In genomic region chr4:24799544-24800272, GRCh38 we compare ENCODE assay signal across 18 cellular contexts. TPM values are rescaled to one million over a fixed set of nuclear protein-coding genes. Genes with fewer than 3 reads are reported as not detected.
A peak's percentile ranks its signal among the peaks of the same experiment; 100 is the strongest.
DNase-seq lines count a peak whose midpoint lies in the region.
"Had no signal": no experiment of that assay in that cellular context is flagged by ENCODE, and none has a peak within 500 bp of the region (broad histone marks: within the 10 kb centered on the region; RNA-seq: fewer than 3 reads in every experiment).

No MANE protein-coding gene starts in this region.

- H3K27ac ChIP-seq in HUES6 (ENCODE audit: low read depth, low read length): no peak overlapping the region
- H3K27ac ChIP-seq in duodenal mucosa (ENCODE audit: low read depth, low read length): no peak overlapping the region
- no peak overlapping the region for H3K27ac ChIP-seq in iPS-20b (ENCODE audit: low read length)

- H3K4me2 ChIP-seq in skeletal muscle satellite cell (ENCODE audit: low read length): peak overlapping the region; percentile 41

- H3K36me3 ChIP-seq in HUES6 (ENCODE audit: control insufficient read depth, insufficient read depth, low read length) (no peaks in the 10 kb centered on the region), duodenal mucosa (ENCODE audit: control insufficient read depth in 1 of 2, insufficient read depth in 2 of 2, low read length in 2 of 2) (no peaks in the 10 kb centered on the region), iPS-20b (ENCODE audit: insufficient read depth, low read depth, low read length) (no peaks in the 10 kb centered on the region), skeletal muscle satellite cell (ENCODE audit: insufficient read depth, low read length) (no peaks in the 10 kb centered on the region)
- H3K36me3 ChIP-seq: BE2C had no signal

- H3K9me3 ChIP-seq in HUES6 (ENCODE audit: control insufficient read depth, insufficient read depth, low read depth, low read length): no peaks in the 10 kb centered on the region
- no peaks in the 10 kb centered on the region for H3K9me3 ChIP-seq in duodenal mucosa (ENCODE audit: control insufficient read depth in 1 of 2, low read length in 2 of 2)
- no peaks in the 10 kb centered on the region for H3K9me3 ChIP-seq in iPS-20b (ENCODE audit: insufficient read depth, low read depth, low read length)
- no peaks in the 10 kb centered on the region for H3K9me3 ChIP-seq in skeletal muscle satellite cell (replicated peaks; ENCODE audit: low read length)
- H3K9me3 ChIP-seq: BE2C had no signal

- no peak for DNase-seq in NCI-H2196 (lab: John Stamatoyannopoulos, UW; ENCODE audit: unreplicated experiment)
- DNase-seq in NCI-H1105 treated with DMSO at 0.1 percent for 48 hours (lab: John Stamatoyannopoulos, UW): no peak
- DNase-seq in NCI-H2107 treated with DMSO at 0.1 percent for 48 hours (lab: John Stamatoyannopoulos, UW; ENCODE audit: unreplicated experiment): no peak
- no peak for DNase-seq in iPS-NIHi7 (ENCODE audit: extremely low spot score)
- DNase-seq: activated CD4-positive, alpha-beta T cell treated with anti-CD3 and anti-CD28 coated beads, Interleukin-2, amount 10 ng/mL, durations not matched to agents 7 days and 5 days; anterior cingulate cortex; BE2C; DND-41; Kasumi-1; NCI-H1694 treated with DMSO at 0.1 percent for 48 hours; RPMI8226; stimulated activated CD4-positive, alpha-beta T cell treated with anti-CD3 and anti-CD28 coated beads, Interleukin-2, amount 100 ng/mL, for 48 hours; T-helper 2 cell had no signal

- H3K4me1 ChIP-seq in HUES6 (ENCODE audit: control insufficient read depth, insufficient read depth, low read length): peaks cover 20% of the 10 kb centered on the region
- no peaks in the 10 kb centered on the region for H3K4me1 ChIP-seq in duodenal mucosa (ENCODE audit: control insufficient read depth in 1 of 2, insufficient read depth in 2 of 2, low read length in 2 of 2)
- peaks cover 16% of the 10 kb centered on the region; the same call in 1 of the 2 replicates for H3K4me1 ChIP-seq in iPS-20b (ENCODE audit: insufficient read depth, low read length)
- peaks cover 22% of the 10 kb centered on the region for H3K4me1 ChIP-seq in skeletal muscle satellite cell (ENCODE audit: control insufficient read depth, insufficient read depth, low read length)
- H3K4me1 ChIP-seq: BE2C had no signal

- peaks cover 80% of the 10 kb centered on the region for H3K27me3 ChIP-seq in HUES6 (ENCODE audit: control insufficient read depth, insufficient read depth, low read length)
- H3K27me3 ChIP-seq in duodenal mucosa (ENCODE audit: control insufficient read depth in 1 of 2, insufficient read depth in 2 of 2, low read length in 2 of 2): peaks cover 27 to 36% of the 10 kb centered on the region in 2 donors
- H3K27me3 ChIP-seq in iPS-20b (ENCODE audit: insufficient read depth, low read length): peaks cover 81% of the 10 kb centered on the region
- peaks cover 74% of the 10 kb centered on the region for H3K27me3 ChIP-seq in skeletal muscle satellite cell (ENCODE audit: control insufficient read depth, insufficient read depth, low read length)
- H3K27me3 ChIP-seq: BE2C had no signal

- H3K4me3 ChIP-seq in HUES6 (ENCODE audit: low read depth, low read length): peak overlapping the region; percentile 45
- peak overlapping the region; percentile 47 to 51 for H3K4me3 ChIP-seq in duodenal mucosa (ENCODE audit: low read depth in 1 of 2, low read length in 2 of 2)
- peak overlapping the region; percentile 51; the same call in 1 of the 2 replicates for H3K4me3 ChIP-seq in iPS-20b (ENCODE audit: low read length)
- peak overlapping the region; percentile 29 for H3K4me3 ChIP-seq in skeletal muscle satellite cell (ENCODE audit: low read length)
- H3K4me3 ChIP-seq: GM12878 had no signal

- peak overlapping the region; percentile 29 for H3K9ac ChIP-seq in HUES6 (ENCODE audit: low read length)
- no peak overlapping the region for H3K9ac ChIP-seq in duodenal mucosa (ENCODE audit: low read depth in 1 of 2, low read length in 2 of 2)
- H3K9ac ChIP-seq in iPS-20b (ENCODE audit: low read depth, low read length): peak overlapping the region; percentile 45; the same call in 1 of the 2 replicates
- H3K9ac ChIP-seq in skeletal muscle satellite cell (ENCODE audit: low read depth, low read length): no peak overlapping the region

RNA-seq across cellular contexts. Expression of gene SOD3, which starts 4.3 kb away (rescaled TPM):
- total RNA-seq in skeletal muscle satellite cell (2012; rRNA removed): 1.0 and 3.1 TPM in 2 replicates
- total RNA-seq: activated CD4-positive, alpha-beta T cell treated with anti-CD3 and anti-CD28 coated beads, Interleukin-2, amount 10 ng/mL, durations not matched to agents 7 days and 5 days; GM12878 had no signal

Comparison
In these comparisons a context has a peak if more than half of its experiments do, and no peak if none do; other contexts are left out.
1. H3K9ac ChIP-seq: peak in HUES6 (single experiment) and iPS-20b (single experiment); none in duodenal mucosa (0 of 2) and skeletal muscle satellite cell (single experiment).
2. Peak in every context shown above with its lines, with median percentiles within 50 percentile points of each other: H3K4me3 ChIP-seq.